Comparison of ENCODE assay signal across 13 cellular contexts in the genomic region with DNA sequence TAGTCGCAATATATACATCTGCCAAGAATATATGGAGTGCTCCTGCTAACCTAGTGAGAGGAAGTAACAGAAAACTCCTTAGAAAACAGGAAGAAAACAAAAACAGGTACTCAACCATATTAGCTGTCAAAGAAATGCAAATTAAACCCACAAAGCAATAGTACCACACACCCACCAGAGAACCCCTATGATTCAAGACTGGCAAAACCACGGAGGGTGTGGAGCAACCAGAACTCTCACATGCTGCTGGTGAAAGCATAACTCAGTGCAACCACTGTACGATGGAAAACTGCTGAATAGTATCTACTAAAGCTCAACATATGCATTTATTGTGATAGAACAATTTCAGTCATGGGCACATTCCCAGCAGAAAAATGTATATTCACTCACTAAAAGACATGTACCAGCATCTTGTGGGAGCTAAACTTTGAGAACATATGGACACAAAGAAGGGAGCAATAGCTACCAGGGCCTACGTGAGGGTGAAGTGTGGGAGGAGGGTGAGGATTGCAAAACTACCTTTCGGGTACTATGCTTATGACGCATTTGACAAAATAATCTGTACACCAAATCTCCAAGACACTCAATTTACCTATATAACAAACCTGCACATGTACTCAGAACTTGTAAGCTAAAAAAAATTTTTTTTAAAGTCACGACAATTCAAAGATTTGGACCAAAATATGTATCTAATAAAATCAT. TPM values are rescaled to one million over a fixed set of nuclear protein-coding genes. Genes with fewer than 3 reads are reported as not detected.
DNase-seq lines count a peak whose midpoint lies in the region; ATAC-seq and TF ChIP-seq lines count a peak whose summit lies in the region.
"Had no signal": no experiment of that assay in that cellular context is flagged by ENCODE, and none has a peak within 500 bp of the region (broad histone marks: within the 10 kb centered on the region; RNA-seq: fewer than 3 reads in every experiment).

No MANE protein-coding gene starts in this region.

- no peaks in the 10 kb centered on the region for H3K4me1 ChIP-seq in upper lobe of right lung

- no peaks in the 10 kb centered on the region for H3K9me3 ChIP-seq in upper lobe of right lung

- H3K27me3 Mint-ChIP-seq in activated naive CD8-positive, alpha-beta T cell treated with anti-CD3 and anti-CD28 coated beads, Interleukin-2, amount 50 U/mL, for 24 hours, result peaks cover 21% of the 10 kb centered on the region
- peaks cover 10% of the 10 kb centered on the region for H3K27me3 Mint-ChIP-seq in activated naive CD8-positive, alpha-beta T cell treated with anti-CD3 and anti-CD28 coated beads for 36 hours
- H3K27me3 Mint-ChIP-seq in T-helper 2 cell treated with Interferon-gamma antibody and Interleukin-4, amounts not matched to agents 5 μg/mL and 100 μg/mL, for 36 hours (ENCODE audit: low read depth), result no peaks in the 10 kb centered on the region

- peaks cover 25% of the 10 kb centered on the region for H3K4me1 Mint-ChIP-seq in activated naive CD8-positive, alpha-beta T cell treated with anti-CD3 and anti-CD28 coated beads, Interleukin-2, amount 50 U/mL, for 24 hours
- peaks cover 3% of the 10 kb centered on the region for H3K4me1 Mint-ChIP-seq in activated naive CD8-positive, alpha-beta T cell treated with anti-CD3 and anti-CD28 coated beads for 36 hours
- peaks cover 45% of the 10 kb centered on the region for H3K4me1 Mint-ChIP-seq in T-helper 2 cell treated with Interferon-gamma antibody and Interleukin-4, amounts not matched to agents 5 μg/mL and 100 μg/mL, for 36 hours (ENCODE audit: low read depth)

- H3K36me3 ChIP-seq in upper lobe of right lung, result no peaks in the 10 kb centered on the region

- intact Hi-C loops in upper lobe of right lung (cut with DNase I), result no loop called here

- no peak overlapping the region for H3K4me3 Mint-ChIP-seq in activated naive CD8-positive, alpha-beta T cell treated with anti-CD3 and anti-CD28 coated beads, Interleukin-2, amount 50 U/mL, for 24 hours
- H3K4me3 Mint-ChIP-seq in activated naive CD8-positive, alpha-beta T cell treated with anti-CD3 and anti-CD28 coated beads for 36 hours, result no peak overlapping the region
- H3K4me3 Mint-ChIP-seq in T-helper 2 cell treated with Interferon-gamma antibody and Interleukin-4, amounts not matched to agents 5 μg/mL and 100 μg/mL, for 36 hours, result peak overlapping the region; percentile 1
- H3K4me3 Mint-ChIP-seq: activated naive CD4-positive, alpha-beta T cell treated with anti-CD3 and anti-CD28 coated beads for 36 hours had no signal

- no peaks in the 10 kb centered on the region for H3K9me3 Mint-ChIP-seq in activated naive CD8-positive, alpha-beta T cell treated with anti-CD3 and anti-CD28 coated beads, Interleukin-2, amount 50 U/mL, for 24 hours
- no peaks in the 10 kb centered on the region for H3K9me3 Mint-ChIP-seq in activated naive CD8-positive, alpha-beta T cell treated with anti-CD3 and anti-CD28 coated beads for 36 hours
- no peaks in the 10 kb centered on the region for H3K9me3 Mint-ChIP-seq in T-helper 2 cell treated with Interferon-gamma antibody and Interleukin-4, amounts not matched to agents 5 μg/mL and 100 μg/mL, for 36 hours
- H3K9me3 Mint-ChIP-seq: activated naive CD4-positive, alpha-beta T cell treated with anti-CD3 and anti-CD28 coated beads for 36 hours had no signal

- H3K27me3 ChIP-seq in upper lobe of right lung, result peaks cover 5% of the 10 kb centered on the region

- no peak overlapping the region for H3K27ac Mint-ChIP-seq in activated naive CD8-positive, alpha-beta T cell treated with anti-CD3 and anti-CD28 coated beads, Interleukin-2, amount 50 U/mL, for 24 hours
- H3K27ac Mint-ChIP-seq in activated naive CD8-positive, alpha-beta T cell treated with anti-CD3 and anti-CD28 coated beads for 36 hours, result no peak overlapping the region
- H3K27ac Mint-ChIP-seq in T-helper 2 cell treated with Interferon-gamma antibody and Interleukin-4, amounts not matched to agents 5 μg/mL and 100 μg/mL, for 36 hours, result peak overlapping the region; percentile 44
- H3K27ac Mint-ChIP-seq: activated naive CD4-positive, alpha-beta T cell treated with anti-CD3 and anti-CD28 coated beads for 36 hours had no signal

- no peak overlapping the region for H3K4me3 ChIP-seq in upper lobe of right lung

- no peak for TF ChIP-seq CTCF in upper lobe of right lung (IDR thresholded peaks at IDR 0.05)

- DNase-seq in activated naive CD8-positive, alpha-beta T cell treated with anti-CD3 and anti-CD28 coated beads, Interleukin-2, amount 50 U/mL, for 24 hours, result no peak
- no peak for DNase-seq in activated naive CD8-positive, alpha-beta T cell treated with anti-CD3 and anti-CD28 coated beads for 36 hours
- peak; percentile 76 for DNase-seq in T-helper 2 cell treated with Interferon-gamma antibody and Interleukin-4, amounts not matched to agents 5 μg/mL and 100 μg/mL, for 36 hours (ENCODE audit: low spot score)
- no peak for DNase-seq in upper lobe of right lung
- no peak for DNase-seq in anterior cingulate cortex (lab: John Stamatoyannopoulos, UW)
- no peak for DNase-seq in foreskin melanocyte
- DNase-seq: activated naive CD4-positive, alpha-beta T cell treated with anti-CD3 and anti-CD28 coated beads for 36 hours; NCI-H1048; NCI-H526 treated with DMSO at 0.1 percent for 48 hours; retina had no signal

- H3K27ac ChIP-seq in upper lobe of right lung, result no peak overlapping the region

- ATAC-seq in activated naive CD8-positive, alpha-beta T cell treated with anti-CD3 and anti-CD28 coated beads, Interleukin-2, amount 50 U/mL, for 24 hours, result peak; percentile 80
- ATAC-seq in HG02884 (IDR thresholded peaks at IDR 0.05; ENCODE audit: unreplicated experiment) (peak; percentile 75), upper lobe of right lung (peak; percentile 31), GM18498 (IDR thresholded peaks at IDR 0.05; ENCODE audit: unreplicated experiment) (no peak)
- ATAC-seq: activated CD4-positive, CD25-positive, alpha-beta regulatory T cell treated with anti-CD3 and anti-CD28 coated beads, Interleukin-2, amount 50 U/mL, for 24 hours had no signal

- H3K36me3 Mint-ChIP-seq in activated naive CD8-positive, alpha-beta T cell treated with anti-CD3 and anti-CD28 coated beads, Interleukin-2, amount 50 U/mL, for 24 hours (ENCODE audit: low read depth), result no peaks in the 10 kb centered on the region
- no peaks in the 10 kb centered on the region for H3K36me3 Mint-ChIP-seq in activated naive CD8-positive, alpha-beta T cell treated with anti-CD3 and anti-CD28 coated beads for 36 hours
- H3K36me3 Mint-ChIP-seq in T-helper 2 cell treated with Interferon-gamma antibody and Interleukin-4, amounts not matched to agents 5 μg/mL and 100 μg/mL, for 36 hours (ENCODE audit: low read depth), result no peaks in the 10 kb centered on the region

RNA-seq across cellular contexts. Expression of a gene that starts 34.0 kb away (rescaled TPM):
- total RNA-seq in activated naive CD8-positive, alpha-beta T cell treated with anti-CD3 and anti-CD28 coated beads for 36 hours, result 1 to 10 TPM; 1.2 to 1.4 TPM
- 17.1 TPM for total RNA-seq in upper lobe of right lung
